Comparison of ENCODE assay signal across 25 cellular contexts in genomic region chr18:33746261-33746660, GRCh38.
A peak's percentile ranks its signal among the peaks of the same experiment; 100 is the strongest.
DNase-seq lines count a peak whose midpoint lies in the region; ATAC-seq and TF ChIP-seq lines count a peak whose summit lies in the region.
"Had no signal": no experiment of that assay in that cellular context is flagged by ENCODE, and none has a peak within 500 bp of the region (broad histone marks: within the 10 kb centered on the region; RNA-seq: fewer than 3 reads in every experiment).

No MANE protein-coding gene starts in this region.

- no peaks in the 10 kb centered on the region for H3K79me2 ChIP-seq in GM23338 (replicated peaks; ENCODE audit: insufficient read depth)

- H3K9me3 Mint-ChIP-seq in GM23338, result no peaks in the 10 kb centered on the region
- H3K9me3 Mint-ChIP-seq: dendritic cell treated with granulocyte-macrophage colony-stimulating factor and Interleukin-4, amounts not matched to agents 40 ng/mL and 50 ng/mL, for 4 days; type B pancreatic cell had no signal

- H3K4me1 ChIP-seq in GM23338 (ENCODE audit: insufficient read depth), result peaks cover 21% of the 10 kb centered on the region; the same call in 1 of the 2 replicates
- H3K4me1 ChIP-seq: gastrocnemius medialis, left lung had no signal

- peak overlapping the region; percentile 28; the same call in 1 of the 2 replicates for H2AFZ ChIP-seq in GM23338

- no peaks in the 10 kb centered on the region for H3K36me3 ChIP-seq in GM23338 (ENCODE audit: insufficient read depth)
- H3K36me3 ChIP-seq: gastrocnemius medialis, left lung had no signal

- H3K27me3 Mint-ChIP-seq in GM23338 (ENCODE audit: insufficient read depth, low read depth, poor library complexity), result peaks cover 4% of the 10 kb centered on the region
- H3K27me3 Mint-ChIP-seq: activated CD4-positive, alpha-beta memory T cell treated with anti-CD3 and anti-CD28 coated beads, Interleukin-2, amount 10 ng/mL, durations not matched to agents 7 days and 5 days; activated naive CD8-positive, alpha-beta T cell; activated T-helper 17 cell treated with anti-CD3 and anti-CD28 coated beads, Interleukin-2, amount 50 U/mL, for 72 hours; dendritic cell treated with granulocyte-macrophage colony-stimulating factor and Interleukin-4, amounts not matched to agents 40 ng/mL and 50 ng/mL, for 4 days; stimulated activated naive CD8-positive, alpha-beta T cell treated with anti-CD3 and anti-CD28 coated beads, Interleukin-15, amount 100 ng/mL, for 72 hours; T-helper 17 cell; type B pancreatic cell had no signal

- H3K27ac ChIP-seq in GM23338 (ENCODE audit: low read depth) (no peak overlapping the region), dorsolateral prefrontal cortex (peak overlapping the region in 52 of 59 donors; percentile 2 to 77 (median 54))
- H3K27ac ChIP-seq: gastrocnemius medialis, left lung had no signal

- in situ Hi-C loops in ACHN (cut with HindIII; ENCODE audit: low pct_ligation_motif_present, low pct_unique_long_range_greater_than_20kb, low sequenced_read_pairs), result no loop called here

- no peaks in the 10 kb centered on the region for H3F3A ChIP-seq in GM23338 (replicated peaks; ENCODE audit: low read depth)

- H3K4me3 ChIP-seq in GM23338 (no peak overlapping the region), dorsolateral prefrontal cortex (peak overlapping the region in 58 of 59 donors; percentile 3 to 65 (median 36))
- H3K4me3 ChIP-seq: gastrocnemius medialis, K562, left lung had no signal

- no peaks in the 10 kb centered on the region for H3K36me3 Mint-ChIP-seq in GM23338 (ENCODE audit: low read depth)
- H3K36me3 Mint-ChIP-seq: activated naive CD8-positive, alpha-beta T cell had no signal

- H3K4me3 Mint-ChIP-seq in GM23338, result no peak overlapping the region
- H3K4me3 Mint-ChIP-seq: activated CD4-positive, alpha-beta memory T cell treated with anti-CD3 and anti-CD28 coated beads, Interleukin-2, amount 10 ng/mL, durations not matched to agents 7 days and 5 days; activated naive CD8-positive, alpha-beta T cell; activated T-helper 17 cell treated with anti-CD3 and anti-CD28 coated beads, Interleukin-2, amount 50 U/mL, for 72 hours; dendritic cell treated with granulocyte-macrophage colony-stimulating factor and Interleukin-4, amounts not matched to agents 40 ng/mL and 50 ng/mL, for 4 days; stimulated activated naive CD8-positive, alpha-beta T cell treated with anti-CD3 and anti-CD28 coated beads, Interleukin-15, amount 100 ng/mL, for 72 hours; T-helper 17 cell; type B pancreatic cell had no signal

- intact Hi-C loops in dorsolateral prefrontal cortex (cut with DNase I), result loop anchor here (5.0 kb wide), 1 partner anchor 169 kb away; the partner anchor contains the start of gene ASXL3 (in 2 of the 2)

- H3K27me3 ChIP-seq in GM23338 (ENCODE audit: insufficient read depth) (no peaks in the 10 kb centered on the region), dorsolateral prefrontal cortex (no peaks in the 10 kb centered on the region)
- H3K27me3 ChIP-seq: gastrocnemius medialis, left lung had no signal

- H3K9me2 ChIP-seq in GM23338 (ENCODE audit: insufficient read depth), result no peaks in the 10 kb centered on the region

- no peak overlapping the region for H3K4me2 ChIP-seq in GM23338

- no peaks in the 10 kb centered on the region for H4K20me1 ChIP-seq in GM23338 (replicated peaks; ENCODE audit: insufficient read depth)

- TF ChIP-seq CTCF in GM23338 (conservative IDR thresholded peaks at IDR 0.05; ENCODE audit: low read depth in 2 of 2) (no peak), dorsolateral prefrontal cortex (IDR thresholded peaks at IDR 0.05 in 54 of 56, conservative IDR thresholded peaks at IDR 0.05 in 2 of 56; ENCODE audit: low read depth in 1 of 56, partially characterized antibody in 56 of 56) (no peak)

- DNase-seq in NCI-H2171 treated with DMSO at 0.1 percent for 48 hours (lab: John Stamatoyannopoulos, UW), result peak; percentile 33
- no peak for DNase-seq in NCI-H2171 (lab: John Stamatoyannopoulos, UW)
- no peak for DNase-seq in GM23338 (ENCODE audit: low spot score)
- peak in 3 of 10 donors; percentile 22 to 49 (median 40) for DNase-seq in dorsolateral prefrontal cortex
- DNase-seq in putamen (ENCODE audit: low spot score), result peak; percentile 34
- DNase-seq in stimulated activated CD4-positive, alpha-beta T cell treated with anti-CD3 and anti-CD28 coated beads, Interleukin-2, amount 100 ng/mL, for 48 hours, result no peak
- no peak for DNase-seq in iPS-NIHi7 (ENCODE audit: extremely low spot score)
- no peak for DNase-seq in ACHN
- DNase-seq: activated CD4-positive, alpha-beta memory T cell treated with anti-CD3 and anti-CD28 coated beads, Interleukin-2, amount 10 ng/mL, durations not matched to agents 7 days and 5 days; activated CD4-positive, alpha-beta T cell treated with anti-CD3 and anti-CD28 coated beads for 1 hour; aorta; gastrocnemius medialis; mesendoderm; PC-3; stimulated activated CD8-positive, alpha-beta memory T cell treated with anti-CD3 and anti-CD28 coated beads, Interleukin-4, amount 100 ng/mL, for 48 hours; stimulated activated naive CD8-positive, alpha-beta T cell treated with anti-CD3 and anti-CD28 coated beads, Interleukin-15, amount 100 ng/mL, for 72 hours; T-helper 17 cell had no signal

- ATAC-seq in GM23338, result no peak
- ATAC-seq: activated T-helper 17 cell treated with anti-CD3 and anti-CD28 coated beads, Interleukin-2, amount 50 U/mL, for 72 hours; gastrocnemius medialis; HCT116; K562; left lung; PC-3; SK-N-SH treated with all-trans-retinoic acid at 6 μM for 48 hours; stimulated activated naive CD8-positive, alpha-beta T cell treated with anti-CD3 and anti-CD28 coated beads, Interleukin-15, amount 100 ng/mL, for 72 hours; T-helper 17 cell had no signal

- H3K4me1 Mint-ChIP-seq in GM23338, result peaks cover 35% of the 10 kb centered on the region
- H3K4me1 Mint-ChIP-seq: activated CD4-positive, alpha-beta memory T cell treated with anti-CD3 and anti-CD28 coated beads, Interleukin-2, amount 10 ng/mL, durations not matched to agents 7 days and 5 days; activated T-helper 17 cell treated with anti-CD3 and anti-CD28 coated beads, Interleukin-2, amount 50 U/mL, for 72 hours; stimulated activated naive CD8-positive, alpha-beta T cell treated with anti-CD3 and anti-CD28 coated beads, Interleukin-15, amount 100 ng/mL, for 72 hours; T-helper 17 cell had no signal

- H3K27ac Mint-ChIP-seq in GM23338, result no peak overlapping the region
- H3K27ac Mint-ChIP-seq: activated CD4-positive, alpha-beta memory T cell treated with anti-CD3 and anti-CD28 coated beads, Interleukin-2, amount 10 ng/mL, durations not matched to agents 7 days and 5 days; activated naive CD8-positive, alpha-beta T cell; activated T-helper 17 cell treated with anti-CD3 and anti-CD28 coated beads, Interleukin-2, amount 50 U/mL, for 72 hours; dendritic cell treated with granulocyte-macrophage colony-stimulating factor and Interleukin-4, amounts not matched to agents 40 ng/mL and 50 ng/mL, for 4 days; stimulated activated naive CD8-positive, alpha-beta T cell treated with anti-CD3 and anti-CD28 coated beads, Interleukin-15, amount 100 ng/mL, for 72 hours; T-helper 17 cell; type B pancreatic cell had no signal

TF ChIP-seq in GM23338, 12 proteins besides CTCF, POLR2A, EP300 and RAD21 (continues in another document):
- TF ChIP-seq REST (IDR thresholded peaks at IDR 0.05; ENCODE audit: unreplicated experiment), result no peak
- no peak for TF ChIP-seq JUNB (IDR thresholded peaks at IDR 0.05; ENCODE audit: unreplicated experiment)
- TF ChIP-seq CREB1 (CRISPR knock-in tag; IDR thresholded peaks at IDR 0.05; ENCODE audit: low read depth), result no peak
- TF ChIP-seq STAT1 (IDR thresholded peaks at IDR 0.05; ENCODE audit: unreplicated experiment), result no peak

Comparison
In these comparisons a context has a peak if more than half of its experiments do, and no peak if none do; other contexts are left out.
1. DNase-seq: peak in NCI-H2171 treated with DMSO at 0.1 percent for 48 hours (single experiment) and putamen (single experiment); none in NCI-H2171 (single experiment), GM23338 (single experiment), stimulated activated CD4-positive, alpha-beta T cell treated with anti-CD3 and anti-CD28 coated beads, Interleukin-2, amount 100 ng/mL, for 48 hours (0 of 2), iPS-NIHi7 (single experiment) and ACHN (single experiment).